Comparison of ENCODE assay signal across 1 cellular context in genomic region chr2:55050133-55050994, GRCh38.
TF ChIP-seq lines count a peak whose summit lies in the region.

RTN4 (minus strand) TSS chr2:55050451; CDS start chr2:55050300, 151 bp downstream.

TF ChIP-seq in HepG2, 621 proteins besides CTCF, POLR2A, EP300 and RAD21 (continued from another document and continues in another):
- TF ChIP-seq NR2F6 (IDR thresholded peaks at IDR 0.05) (no peak), NR2F6 (CRISPR knock-in tag; IDR thresholded peaks at IDR 0.05) (peak; percentile 31; the same call in 1 of the 2 replicates), ZNF749 (CRISPR knock-in tag; IDR thresholded peaks at IDR 0.05; ENCODE audit: borderline replicate concordance) (peak; percentile 88), GMEB2 (CRISPR knock-in tag; IDR thresholded peaks at IDR 0.05; ENCODE audit: low read depth) (no peak), PRMT3 (CRISPR knock-in tag; IDR thresholded peaks at IDR 0.05; ENCODE audit: borderline replicate concordance, low read depth) (0 out of 2 replicates have a peak, but pooled peaks have one; percentile 57), ZNF17 (CRISPR knock-in tag; IDR thresholded peaks at IDR 0.05) (no peak), MTA3 (CRISPR knock-in tag; IDR thresholded peaks at IDR 0.05) (no peak), ZBTB26 (CRISPR knock-in tag; IDR thresholded peaks at IDR 0.05; ENCODE audit: borderline replicate concordance) (peak; percentile 60; the same call in 1 of the 2 replicates), ZFP62 (CRISPR knock-in tag; IDR thresholded peaks at IDR 0.05) (peak; percentile 72; the same call in 1 of the 2 replicates), ZBTB33 (CRISPR knock-in tag; IDR thresholded peaks at IDR 0.05) (no peak; the same call in 1 of the 2 replicates), ATF2 (CRISPR knock-in tag; IDR thresholded peaks at IDR 0.05) (peak; percentile 70; the same call in 1 of the 2 replicates), RBM22 (optimal IDR thresholded peaks at IDR 0.05; ENCODE audit: low read length) (peak; percentile 15), NFYB (CRISPR knock-in tag; IDR thresholded peaks at IDR 0.05) (peak; percentile 97), ZNF335 (CRISPR knock-in tag; IDR thresholded peaks at IDR 0.05) (no peak; the same call in 1 of the 2 replicates), KMT2B (CRISPR knock-in tag; IDR thresholded peaks at IDR 0.05) (peak; percentile 68; the same call in 1 of the 2 replicates), FOXP1 (IDR thresholded peaks at IDR 0.05) (no peak), FOXP1 (CRISPR knock-in tag; IDR thresholded peaks at IDR 0.05) (no peak), ZNF512B (CRISPR knock-in tag; IDR thresholded peaks at IDR 0.05; ENCODE audit: borderline replicate concordance) (no peak), ZFP41 (CRISPR knock-in tag; IDR thresholded peaks at IDR 0.05; ENCODE audit: borderline replicate concordance) (no peak), ZNF546 (CRISPR knock-in tag; conservative IDR thresholded peaks at IDR 0.05) (peak; percentile 49; the same call in 1 of the 2 replicates), ZMYM2 (CRISPR knock-in tag; IDR thresholded peaks at IDR 0.05) (no peak), SATB2 (CRISPR knock-in tag; IDR thresholded peaks at IDR 0.05) (no peak), ZNF615 (CRISPR knock-in tag; IDR thresholded peaks at IDR 0.05; ENCODE audit: borderline replicate concordance) (no peak), NPAS2 (CRISPR knock-in tag; IDR thresholded peaks at IDR 0.05; ENCODE audit: borderline replicate concordance) (no peak), ADNP (CRISPR knock-in tag; IDR thresholded peaks at IDR 0.05) (no peak), ISX (CRISPR knock-in tag; conservative IDR thresholded peaks at IDR 0.05) (no peak), NFYC (CRISPR knock-in tag; IDR thresholded peaks at IDR 0.05) (peak; percentile 99), ZNF598 (CRISPR knock-in tag; IDR thresholded peaks at IDR 0.05; ENCODE audit: borderline replicate concordance) (no peak), REL (CRISPR knock-in tag; conservative IDR thresholded peaks at IDR 0.05) (peak; percentile 96), ZSCAN29 (CRISPR knock-in tag; conservative IDR thresholded peaks at IDR 0.05) (no peak), PATZ1 (CRISPR knock-in tag; IDR thresholded peaks at IDR 0.05) (peak; percentile 78), MYC (CRISPR knock-in tag; IDR thresholded peaks at IDR 0.05; ENCODE audit: borderline replicate concordance) (peak; percentile 86), MEF2D (CRISPR knock-in tag; IDR thresholded peaks at IDR 0.05) (peak; percentile 80), MXI1 (IDR thresholded peaks at IDR 0.05; ENCODE audit: borderline replicate concordance, low read depth, low read length) (peak; percentile 49; the same call in 1 of the 3 replicates), ZNF251 (CRISPR knock-in tag; IDR thresholded peaks at IDR 0.05) (no peak), KLF11 (CRISPR knock-in tag; IDR thresholded peaks at IDR 0.05) (peak; percentile 82), CCAR2 (optimal IDR thresholded peaks at IDR 0.05; ENCODE audit: low read depth, low read length) (no peak), KDM3A (CRISPR knock-in tag; IDR thresholded peaks at IDR 0.05; ENCODE audit: low read depth) (peak; percentile 49), RBM39 (IDR thresholded peaks at IDR 0.05; ENCODE audit: low read depth, low read length, poor library complexity, severe bottlenecking) (peak; percentile 98), TAF1 (CRISPR knock-in tag; IDR thresholded peaks at IDR 0.05) (peak; percentile 98), HOXA3 (CRISPR knock-in tag; IDR thresholded peaks at IDR 0.05) (peak; percentile 87), NONO (IDR thresholded peaks at IDR 0.05) (no peak), NONO (CRISPR knock-in tag; conservative IDR thresholded peaks at IDR 0.05) (no peak), FOXA3 (CRISPR knock-in tag; IDR thresholded peaks at IDR 0.05) (0 out of 2 replicates have a peak, but pooled peaks have one; percentile 36), ZBTB8A (CRISPR knock-in tag; IDR thresholded peaks at IDR 0.05; ENCODE audit: borderline replicate concordance, low read depth) (0 out of 2 replicates have a peak, but pooled peaks have one; percentile 10), HNF4G (IDR thresholded peaks at IDR 0.05; ENCODE audit: borderline replicate concordance, low read depth, low read length) (no peak; the same call in 1 of the 2 replicates), HNF4G (CRISPR knock-in tag; IDR thresholded peaks at IDR 0.05; ENCODE audit: borderline replicate concordance, low read depth) (no peak), HDAC6 (IDR thresholded peaks at IDR 0.05; ENCODE audit: low read depth, low read length) (no peak), RFXANK (CRISPR knock-in tag; IDR thresholded peaks at IDR 0.05) (no peak), ZKSCAN5 (CRISPR knock-in tag; IDR thresholded peaks at IDR 0.05) (no peak), ZNF562 (CRISPR knock-in tag; IDR thresholded peaks at IDR 0.05; ENCODE audit: borderline replicate concordance) (no peak), ZNF687 (CRISPR knock-in tag; IDR thresholded peaks at IDR 0.05) (peak; percentile 88), NR2F1 (CRISPR knock-in tag; IDR thresholded peaks at IDR 0.05) (no peak), MIER3 (CRISPR knock-in tag; IDR thresholded peaks at IDR 0.05; ENCODE audit: borderline replicate concordance) (peak; percentile 54; the same call in 1 of the 2 replicates), PCBP2 (optimal IDR thresholded peaks at IDR 0.05; ENCODE audit: low read depth, low read length, poor library complexity, severe bottlenecking) (no peak), HNF4A (CRISPR knock-in tag; IDR thresholded peaks at IDR 0.05) (peak; percentile 37), ZNF746 (CRISPR knock-in tag; IDR thresholded peaks at IDR 0.05) (no peak; the same call in none of the 2 replicates), ATF3 (CRISPR knock-in tag; IDR thresholded peaks at IDR 0.05) (peak; percentile 96), NCOA1 (CRISPR knock-in tag; IDR thresholded peaks at IDR 0.05) (no peak; the same call in 1 of the 2 replicates), ZFP37 (CRISPR knock-in tag; IDR thresholded peaks at IDR 0.05; ENCODE audit: borderline replicate concordance) (peak; percentile 95; the same call in 1 of the 2 replicates), ZSCAN9 (CRISPR knock-in tag; IDR thresholded peaks at IDR 0.05; ENCODE audit: borderline replicate concordance) (peak; percentile 82; the same call in 1 of the 2 replicates)
